ENCODE assay signal across 8 cellular contexts in genomic region chr6:166862287-166862977, GRCh38.
DNase-seq lines count a peak whose midpoint lies in the region; ATAC-seq, FAIRE-seq and TF ChIP-seq lines count a peak whose summit lies in the region.

No MANE protein-coding gene starts in this region.

- H3K36me3 Mint-ChIP-seq in immature natural killer cell, result peaks cover 0 to 4% (median 0%) of the 10 kb centered on the region in 3 donors

- no peak overlapping the region for H3K27ac Mint-ChIP-seq in immature natural killer cell

- in situ Hi-C loops in HAP-1 (cut with MboI; ENCODE audit: low sequenced_read_pairs), result no loop called here
- in situ Hi-C loops in GM12878 (cut with MboI), result no loop called here

- peak overlapping the region; percentile 80 for H2AFZ ChIP-seq in GM12878 (ENCODE audit: control insufficient read depth, low read depth, low read length)

- H3K27ac ChIP-seq in GM12878 (ENCODE audit: control insufficient read depth, insufficient read depth), result no peak overlapping the region

- H3K4me2 ChIP-seq in GM12878 (ENCODE audit: control insufficient read depth, insufficient read depth), result peak overlapping the region; percentile 78

- TF ChIP-seq EP300 in GM12878 (IDR thresholded peaks at IDR 0.05; ENCODE audit: borderline replicate concordance in 1 of 2, control insufficient read depth in 1 of 2, low read depth in 2 of 2, low read length in 2 of 2), result no peak

- H3K9me3 ChIP-seq in HAP-1 (no peaks in the 10 kb centered on the region), GM12878 (replicated peaks; ENCODE audit: control insufficient read depth, insufficient read depth, low read length) (no peaks in the 10 kb centered on the region)

- intact Hi-C loops in GM12878 (cut with micrococcal nuclease; ENCODE audit: unreplicated experiment), result loop anchor here (1.0 kb wide), 1 partner anchor 76 kb away; no protein-coding TSS in a partner anchor

- WGBS in GM12878 (ENCODE audit: insufficient coverage, insufficient replicate concordance, low lambda C conversion rate, missing lambda C conversion rate), result 2% methylated on average over 36 of the region's 56 CpGs

- DNase-seq in DMS79 treated with DMSO at 0.1 percent for 48 hours (lab: John Stamatoyannopoulos, UW), result peak; percentile 34
- peak; percentile 65 to 74 for DNase-seq in HAP-1 (ENCODE audit: low spot score in 2 of 2)
- peak; percentile 16 for DNase-seq in SK-N-DZ (ENCODE audit: low spot score)
- no peak for DNase-seq in GM12878 (ENCODE audit: low read depth, low spot score)
- peak; percentile 3 to 14 (median 14) for DNase-seq in immature natural killer cell
- DNase-seq in stimulated activated CD4-positive, alpha-beta T cell treated with anti-CD3 and anti-CD28 coated beads, Interleukin-12 subunit alpha, Interleukin-12 subunit beta, amount 100 ng/mL, for 4 hours, result peak; percentile 25

- RAD21 ChIA-PET in GM12878 (lab: Charles Lee; ENCODE audit: unreplicated experiment), result interaction anchor here (0.9 to 1.5 kb wide), 2 partner anchors 32 to 75 kb away, joined by 3 to 6 read pairs; no protein-coding TSS in a partner anchor

- peak; percentile 38 for FAIRE-seq in GM12878 (lab: Jason Lieb, UNC)

- H3K36me3 ChIP-seq in HAP-1 (replicated peaks), result no peaks in the 10 kb centered on the region
- no peaks in the 10 kb centered on the region for H3K36me3 ChIP-seq in GM12878 (ENCODE audit: control insufficient read depth in 2 of 2, insufficient read depth in 2 of 2, low read length in 1 of 2)

- SMC1A ChIA-PET in GM12878 (lab: Charles Lee; ENCODE audit: uncharacterized antibody, unreplicated experiment), result interaction anchor here (0.9 to 1.6 kb wide), 5 partner anchors 63 to 261 kb away, joined by 3 to 4 read pairs (median 3); partner anchors contain the start of gene CCR6

- peaks cover 4 to 10% of the 10 kb centered on the region in 2 donors for H3K4me1 Mint-ChIP-seq in immature natural killer cell

- peak; percentile 19 to 33 (median 30); a peak in 3 of 6 replicates for TF ChIP-seq CTCF in GM12878 (IDR thresholded peaks at IDR 0.05 in 2 of 3, conservative IDR thresholded peaks at IDR 0.05 in 1 of 3; ENCODE audit: control insufficient read depth in 2 of 3, extremely low read depth in 1 of 3, insufficient read depth in 1 of 3, low read depth in 3 of 3, low read length in 3 of 3)

- no peak for TF ChIP-seq POLR2A in GM12878 (IDR thresholded peaks at IDR 0.05; ENCODE audit: low read depth, low read length)

- H3K79me2 ChIP-seq in GM12878 (ENCODE audit: control insufficient read depth, insufficient read depth, low read length), result no peaks in the 10 kb centered on the region

- CTCF ChIA-PET in GM12878 (lab: Yijun Ruan, JAX), result interaction anchor here (0.7 to 1.9 kb wide), 3 partner anchors 75 to 127 kb away, joined by 3 to 14 read pairs (median 6); no protein-coding TSS in a partner anchor

- H3K4me1 ChIP-seq in HAP-1 (peaks cover 6% of the 10 kb centered on the region), GM12878 (ENCODE audit: control insufficient read depth, insufficient read depth, low read length) (no peaks in the 10 kb centered on the region; the same call in 1 of the 2 replicates)

- no peaks in the 10 kb centered on the region; the same call in 1 of the 2 replicates for H4K20me1 ChIP-seq in GM12878 (ENCODE audit: control insufficient read depth, insufficient read depth)

- peaks cover 4 to 17% (median 5%) of the 10 kb centered on the region in 3 donors for H3K27me3 Mint-ChIP-seq in immature natural killer cell (ENCODE audit: low read depth in 3 of 3)

- BruUV-seq in GM12878 (replicated peaks; lab: Mats Ljungman, UMichigan), result no TSS peak

- H3K27me3 ChIP-seq in HAP-1 (ENCODE audit: low read depth) (no peaks in the 10 kb centered on the region), GM12878 (replicated peaks in 1 of 2; ENCODE audit: control insufficient read depth in 2 of 2, insufficient read depth in 2 of 2, low read length in 1 of 2) (no peaks in the 10 kb centered on the region; a peak in 1 of 4 replicates)

- no peaks in the 10 kb centered on the region for H3K9me3 Mint-ChIP-seq in immature natural killer cell

- peak overlapping the region; percentile 61 for H3K9ac ChIP-seq in GM12878 (ENCODE audit: control insufficient read depth, insufficient read depth, low read length)

- ATAC-seq in GM12878 (peak; percentile 76), HG03095 (IDR thresholded peaks at IDR 0.05; ENCODE audit: unreplicated experiment) (no peak), HG03039 (IDR thresholded peaks at IDR 0.05; ENCODE audit: unreplicated experiment) (no peak)

- H3K4me3 Mint-ChIP-seq in immature natural killer cell, result peak overlapping the region; percentile 82 to 86 (median 84)

- peak; percentile 51 for TF ChIP-seq RAD21 in GM12878 (IDR thresholded peaks at IDR 0.05; ENCODE audit: insufficient read depth, low read depth, low read length)

- peak overlapping the region; percentile 43 for H3K4me3 ChIP-seq in HAP-1
- peak overlapping the region; percentile 77 for H3K4me3 ChIP-seq in GM12878

- POLR2A ChIA-PET in GM12878 (lab: Charles Lee), result interaction anchor here (0.5 to 0.6 kb wide), 2 partner anchors 64 to 92 kb away, joined by 3 read pairs; no protein-coding TSS in a partner anchor

TF ChIP-seq in GM12878, 131 proteins besides CTCF, POLR2A, EP300 and RAD21 (continues in another document):
- TF ChIP-seq, protein P1, sequence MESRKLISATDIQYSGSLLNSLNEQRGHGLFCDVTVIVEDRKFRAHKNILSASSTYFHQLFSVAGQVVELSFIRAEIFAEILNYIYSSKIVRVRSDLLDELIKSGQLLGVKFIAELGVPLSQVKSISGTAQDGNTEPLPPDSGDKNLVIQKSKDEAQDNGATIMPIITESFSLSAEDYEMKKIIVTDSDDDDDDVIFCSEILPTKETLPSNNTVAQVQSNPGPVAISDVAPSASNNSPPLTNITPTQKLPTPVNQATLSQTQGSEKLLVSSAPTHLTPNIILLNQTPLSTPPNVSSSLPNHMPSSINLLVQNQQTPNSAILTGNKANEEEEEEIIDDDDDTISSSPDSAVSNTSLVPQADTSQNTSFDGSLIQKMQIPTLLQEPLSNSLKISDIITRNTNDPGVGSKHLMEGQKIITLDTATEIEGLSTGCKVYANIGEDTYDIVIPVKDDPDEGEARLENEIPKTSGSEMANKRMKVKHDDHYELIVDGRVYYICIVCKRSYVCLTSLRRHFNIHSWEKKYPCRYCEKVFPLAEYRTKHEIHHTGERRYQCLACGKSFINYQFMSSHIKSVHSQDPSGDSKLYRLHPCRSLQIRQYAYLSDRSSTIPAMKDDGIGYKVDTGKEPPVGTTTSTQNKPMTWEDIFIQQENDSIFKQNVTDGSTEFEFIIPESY (IDR thresholded peaks at IDR 0.05), result no peak
- TF ChIP-seq RUNX3 (IDR thresholded peaks at IDR 0.05; ENCODE audit: low read length) (no peak), NRF1 (conservative IDR thresholded peaks at IDR 0.05; ENCODE audit: low read depth, low read length) (no peak), YY1 (IDR thresholded peaks at IDR 0.05; ENCODE audit: low read depth, low read length) (peak; percentile 57; the same call in 1 of the 2 replicates), TARDBP (IDR thresholded peaks at IDR 0.05; ENCODE audit: borderline replicate concordance) (no peak), SMAD1 (IDR thresholded peaks at IDR 0.05; ENCODE audit: low read depth, partially characterized antibody) (no peak), CBX5 (IDR thresholded peaks at IDR 0.05; ENCODE audit: low read depth) (no peak), NFIC (IDR thresholded peaks at IDR 0.05; ENCODE audit: low read depth, low read length) (no peak), SMC3 (IDR thresholded peaks at IDR 0.05; ENCODE audit: borderline replicate concordance, low read length) (peak; percentile 17; the same call in 1 of the 2 replicates), E4F1 (IDR thresholded peaks at IDR 0.05; ENCODE audit: borderline replicate concordance, partially characterized antibody) (no peak), FOXM1 (IDR thresholded peaks at IDR 0.05; ENCODE audit: low read depth, low read length) (no peak), RELA (IDR thresholded peaks at IDR 0.05; ENCODE audit: borderline replicate concordance, partially characterized antibody) (no peak), BHLHE40 (IDR thresholded peaks at IDR 0.05; ENCODE audit: borderline replicate concordance in 1 of 2, low read depth in 2 of 2, low read length in 1 of 2) (no peak)
- TF ChIP-seq, protein P2, sequence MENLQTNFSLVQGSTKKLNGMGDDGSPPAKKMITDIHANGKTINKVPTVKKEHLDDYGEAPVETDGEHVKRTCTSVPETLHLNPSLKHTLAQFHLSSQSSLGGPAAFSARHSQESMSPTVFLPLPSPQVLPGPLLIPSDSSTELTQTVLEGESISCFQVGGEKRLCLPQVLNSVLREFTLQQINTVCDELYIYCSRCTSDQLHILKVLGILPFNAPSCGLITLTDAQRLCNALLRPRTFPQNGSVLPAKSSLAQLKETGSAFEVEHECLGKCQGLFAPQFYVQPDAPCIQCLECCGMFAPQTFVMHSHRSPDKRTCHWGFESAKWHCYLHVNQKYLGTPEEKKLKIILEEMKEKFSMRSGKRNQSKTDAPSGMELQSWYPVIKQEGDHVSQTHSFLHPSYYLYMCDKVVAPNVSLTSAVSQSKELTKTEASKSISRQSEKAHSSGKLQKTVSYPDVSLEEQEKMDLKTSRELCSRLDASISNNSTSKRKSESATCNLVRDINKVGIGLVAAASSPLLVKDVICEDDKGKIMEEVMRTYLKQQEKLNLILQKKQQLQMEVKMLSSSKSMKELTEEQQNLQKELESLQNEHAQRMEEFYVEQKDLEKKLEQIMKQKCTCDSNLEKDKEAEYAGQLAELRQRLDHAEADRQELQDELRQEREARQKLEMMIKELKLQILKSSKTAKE (IDR thresholded peaks at IDR 0.05; ENCODE audit: low read depth, poor library complexity, severe bottlenecking), result no peak
